11 cellular contexts compared by ENCODE assay signal in genomic region chr11:128697645-128698174, GRCh38. TPM values are rescaled to one million over a fixed set of nuclear protein-coding genes. Genes with fewer than 3 reads are reported as not detected.
DNase-seq lines count a peak whose midpoint lies in the region; ATAC-seq and TF ChIP-seq lines count a peak whose summit lies in the region.
"Had no signal": no experiment of that assay in that cellular context is flagged by ENCODE, and none has a peak within 500 bp of the region (broad histone marks: within the 10 kb centered on the region; RNA-seq: fewer than 3 reads in every experiment).

No MANE protein-coding gene starts in this region.

- H3K4me1 ChIP-seq in Peyer's patch (peaks cover 0 to 14% (median 6%) of the 10 kb centered on the region in 4 donors), endodermal cell (ENCODE audit: control insufficient read depth, insufficient read depth, low read length) (no peaks in the 10 kb centered on the region), gastrocnemius medialis (peaks cover 11 to 14% of the 10 kb centered on the region in 2 donors)

- H3K27ac ChIP-seq in Peyer's patch: peak overlapping the region in 3 of 4 donors; percentile 20 to 94 (median 44)
- H3K27ac ChIP-seq in endodermal cell (ENCODE audit: low read depth, low read length): no peak overlapping the region
- peak overlapping the region in 3 of 4 donors; percentile 36 to 83 (median 83) for H3K27ac ChIP-seq in gastrocnemius medialis

- H3K27me3 ChIP-seq in Peyer's patch (no peaks in the 10 kb centered on the region), endodermal cell (ENCODE audit: control insufficient read depth, insufficient read depth, low read length, poor library complexity, severe bottlenecking) (peaks cover 87% of the 10 kb centered on the region), gastrocnemius medialis (peaks cover 13 to 32% (median 20%) of the 10 kb centered on the region in 3 donors)

- peaks cover 2% of the 10 kb centered on the region for H3K27me3 Mint-ChIP-seq in activated CD8-positive, alpha-beta memory T cell treated with anti-CD3 and anti-CD28 coated beads, Interleukin-2, amount 10 ng/mL, durations not matched to agents 7 days and 5 days
- peaks cover 80% of the 10 kb centered on the region for H3K27me3 Mint-ChIP-seq in endodermal cell (ENCODE audit: insufficient read depth)

- DNase-seq in activated CD8-positive, alpha-beta memory T cell treated with anti-CD3 and anti-CD28 coated beads, Interleukin-2, amount 10 ng/mL, durations not matched to agents 7 days and 5 days: no peak
- DNase-seq in activated CD8-positive, alpha-beta memory T cell treated with anti-CD3 and anti-CD28 coated beads, Interleukin-2, amount 50 U/mL, for 4 hours: no peak
- DNase-seq in Peyer's patch: no peak
- DNase-seq in endodermal cell: peak; percentile 23
- no peak for DNase-seq in gastrocnemius medialis
- no peak for DNase-seq in putamen (ENCODE audit: low spot score)
- DNase-seq in NCI-H345 (lab: John Stamatoyannopoulos, UW): no peak
- DNase-seq: ACHN; effector CD4-positive, alpha-beta T cell had no signal

- in situ Hi-C loops in gastrocnemius medialis (cut with MboI; ENCODE audit: low sequenced_read_pairs in 4 of 4): no loop called here

- no peak overlapping the region for H3K9ac ChIP-seq in endodermal cell (ENCODE audit: extremely low read depth, low read length, poor library complexity, severe bottlenecking)

- H3K4me1 Mint-ChIP-seq in activated CD8-positive, alpha-beta memory T cell treated with anti-CD3 and anti-CD28 coated beads, Interleukin-2, amount 10 ng/mL, durations not matched to agents 7 days and 5 days: peaks cover 65% of the 10 kb centered on the region
- peaks cover 17% of the 10 kb centered on the region for H3K4me1 Mint-ChIP-seq in endodermal cell

- CTCF ChIA-PET in activated CD8-positive, alpha-beta memory T cell treated with anti-CD3 and anti-CD28 coated beads, Interleukin-2, amount 10 ng/mL, durations not matched to agents 7 days and 5 days (lab: Charles Lee): interaction anchor here (0.7 to 2.4 kb wide), 3 partner anchors 15 to 79 kb away, joined by 3 to 7 read pairs (median 3); no protein-coding TSS in a partner anchor

- H3K9me3 Mint-ChIP-seq in activated CD8-positive, alpha-beta memory T cell treated with anti-CD3 and anti-CD28 coated beads, Interleukin-2, amount 10 ng/mL, durations not matched to agents 7 days and 5 days (ENCODE audit: low read depth): no peaks in the 10 kb centered on the region
- H3K9me3 Mint-ChIP-seq in endodermal cell: no peaks in the 10 kb centered on the region
- H3K9me3 Mint-ChIP-seq: GM23338 had no signal

- H3K36me3 Mint-ChIP-seq in activated CD8-positive, alpha-beta memory T cell treated with anti-CD3 and anti-CD28 coated beads, Interleukin-2, amount 10 ng/mL, durations not matched to agents 7 days and 5 days: peaks cover 60% of the 10 kb centered on the region
- no peaks in the 10 kb centered on the region for H3K36me3 Mint-ChIP-seq in endodermal cell (ENCODE audit: low read depth)

- ATAC-seq in activated CD8-positive, alpha-beta memory T cell treated with anti-CD3 and anti-CD28 coated beads, Interleukin-2, amount 10 ng/mL, durations not matched to agents 7 days and 5 days: no peak
- ATAC-seq in gastrocnemius medialis: no peak
- ATAC-seq in GM19035 (IDR thresholded peaks at IDR 0.05; ENCODE audit: unreplicated experiment): no peak
- ATAC-seq: GM23338 had no signal

- H3K4me3 ChIP-seq in Peyer's patch (peak overlapping the region in 1 of 4 donors; percentile 10), endodermal cell (ENCODE audit: low read length) (no peak overlapping the region), gastrocnemius medialis (peak overlapping the region in 2 of 4 donors; percentile 5 to 12)
- H3K4me3 ChIP-seq: GM23338 had no signal

- H3K36me3 ChIP-seq in Peyer's patch (no peaks in the 10 kb centered on the region), endodermal cell (ENCODE audit: control insufficient read depth, insufficient read depth, low read length) (no peaks in the 10 kb centered on the region), gastrocnemius medialis (no peaks in the 10 kb centered on the region)

- intact Hi-C loops in gastrocnemius medialis (cut with DNase I; ENCODE audit: low total_unique reads): loop anchor here (10.0 kb wide), 1 partner anchor 137 kb away; no protein-coding TSS in a partner anchor

- H3K27ac Mint-ChIP-seq in activated CD8-positive, alpha-beta memory T cell treated with anti-CD3 and anti-CD28 coated beads, Interleukin-2, amount 10 ng/mL, durations not matched to agents 7 days and 5 days: no peak overlapping the region
- H3K27ac Mint-ChIP-seq in endodermal cell: no peak overlapping the region
- H3K27ac Mint-ChIP-seq: GM23338 had no signal

- 85 to 94% methylated on average over 6 to 7 of the region's 7 CpGs for WGBS in endodermal cell (ENCODE audit: insufficient coverage in 1 of 2, insufficient read length in 1 of 2), 2 experiments

- TF ChIP-seq POLR2A in Peyer's patch (IDR thresholded peaks at IDR 0.05) (no peak), gastrocnemius medialis (IDR thresholded peaks at IDR 0.05) (no peak)

- TF ChIP-seq CTCF in Peyer's patch (IDR thresholded peaks at IDR 0.05): no peak
- no peak for TF ChIP-seq CTCF in endodermal cell (conservative IDR thresholded peaks at IDR 0.05)
- no peak for TF ChIP-seq CTCF in gastrocnemius medialis (IDR thresholded peaks at IDR 0.05 in 4 of 5, conservative IDR thresholded peaks at IDR 0.05 in 1 of 5)

- H3K9me3 ChIP-seq in Peyer's patch: no peaks in the 10 kb centered on the region
- no peaks in the 10 kb centered on the region for H3K9me3 ChIP-seq in endodermal cell (ENCODE audit: control insufficient read depth, low read length)
- no peaks in the 10 kb centered on the region for H3K9me3 ChIP-seq in gastrocnemius medialis

- peak overlapping the region; percentile 9 for H3K4me3 Mint-ChIP-seq in activated CD8-positive, alpha-beta memory T cell treated with anti-CD3 and anti-CD28 coated beads, Interleukin-2, amount 10 ng/mL, durations not matched to agents 7 days and 5 days
- no peak overlapping the region for H3K4me3 Mint-ChIP-seq in endodermal cell
- H3K4me3 Mint-ChIP-seq: GM23338 had no signal

RNA-seq across cellular contexts. Expression of gene FLI1, which starts 3.8 kb away (rescaled TPM):
- 100 to 1,000 TPM in 1 of 2 experiments, 10 to 100 TPM in 1; 85.0 to 105 TPM for total RNA-seq in activated CD8-positive, alpha-beta memory T cell treated with anti-CD3 and anti-CD28 coated beads, Interleukin-2, amount 10 ng/mL, durations not matched to agents 7 days and 5 days
- total RNA-seq in Peyer's patch (10 to 100 TPM in 3 of 4 donors, 1 to 10 TPM in 1; 7.7 to 66.8 (median 15.3) TPM), endodermal cell (under 1 TPM in 1 of 2 donors, not detected in 1; 0.20 TPM), gastrocnemius medialis (10 to 100 TPM in 2 of 4 donors, 1 to 10 TPM in 2; 8.4 to 16.5 (median 10.1) TPM)
- 2.2 TPM for polyA plus RNA-seq in endodermal cell (2013, experiment 1 of 2)
- 2.0 TPM for polyA plus RNA-seq in endodermal cell (2013, experiment 2 of 2)

Comparison
In these comparisons a context has a peak if more than half of its experiments do, and no peak if none do; other contexts are left out.
1. RNA of gene FLI1, which starts 3.8 kb away (total RNA-seq): 85.0 to 105 TPM in activated CD8-positive, alpha-beta memory T cell treated with anti-CD3 and anti-CD28 coated beads, Interleukin-2, amount 10 ng/mL, durations not matched to agents 7 days and 5 days, 7.7 to 66.8 TPM in Peyer's patch and 8.4 to 16.5 TPM in gastrocnemius medialis; 0.20 TPM in endodermal cell; every median in the first group is over 4 times any median in the second.